In the genomic region with DNA sequence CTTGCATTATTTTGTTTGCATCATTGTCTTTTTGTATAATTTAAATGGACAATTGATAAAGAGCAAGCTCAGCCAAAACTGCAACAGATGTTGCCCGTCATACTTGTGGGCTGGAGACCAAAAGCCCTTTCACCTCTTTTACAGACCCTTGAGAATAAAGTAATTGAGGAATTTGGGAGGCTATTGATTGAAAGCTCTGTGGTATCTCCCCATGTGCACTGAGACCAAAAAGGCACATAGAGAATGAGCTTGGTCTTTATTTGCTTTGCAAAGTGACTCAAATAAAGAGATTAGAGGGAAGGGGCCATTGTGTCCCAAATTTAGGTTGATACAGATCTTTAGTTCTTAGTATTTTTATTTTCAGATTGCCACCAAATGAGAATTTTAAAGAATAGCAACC, we compare ENCODE assay signal across 19 cellular contexts.
DNase-seq lines count a peak whose midpoint lies in the region; ATAC-seq and TF ChIP-seq lines count a peak whose summit lies in the region.
"Had no signal": no experiment of that assay in that cellular context is flagged by ENCODE, and none has a peak within 500 bp of the region (broad histone marks: within the 10 kb centered on the region; RNA-seq: fewer than 3 reads in every experiment).

No MANE protein-coding gene starts in this region.

- H3K9ac ChIP-seq in neural progenitor cell: no peak overlapping the region
- H3K9ac ChIP-seq: BLaER1, GM23248 had no signal

- H3K27me3 ChIP-seq in GM23338 (ENCODE audit: insufficient read depth) (no peaks in the 10 kb centered on the region), neural progenitor cell (no peaks in the 10 kb centered on the region), vagina (no peaks in the 10 kb centered on the region)
- H3K27me3 ChIP-seq: BLaER1 had no signal

- no peak overlapping the region for H2AFZ ChIP-seq in GM23338
- H2AFZ ChIP-seq in neural progenitor cell (replicated peaks): no peak overlapping the region
- H2AFZ ChIP-seq: GM23248 had no signal

- H3F3A ChIP-seq in GM23338 (replicated peaks; ENCODE audit: low read depth) (no peaks in the 10 kb centered on the region), neural progenitor cell (ENCODE audit: low read depth) (no peaks in the 10 kb centered on the region)

- H3K4me1 Mint-ChIP-seq in GM23338: peaks cover 23% of the 10 kb centered on the region
- peaks cover 29% of the 10 kb centered on the region for H3K4me1 Mint-ChIP-seq in glutamatergic neuron (ENCODE audit: low read depth, unreplicated experiment)
- H3K4me1 Mint-ChIP-seq in neural progenitor cell: peaks cover 27% of the 10 kb centered on the region
- H3K4me1 Mint-ChIP-seq: B cell; CD4-positive, CD25-positive, alpha-beta regulatory T cell had no signal

- H3K27me3 Mint-ChIP-seq in GM23338 (ENCODE audit: insufficient read depth, low read depth, poor library complexity) (no peaks in the 10 kb centered on the region), glutamatergic neuron (ENCODE audit: unreplicated experiment) (no peaks in the 10 kb centered on the region), neural progenitor cell (ENCODE audit: insufficient read depth, low read depth) (no peaks in the 10 kb centered on the region)
- H3K27me3 Mint-ChIP-seq: B cell; CD4-positive, CD25-positive, alpha-beta regulatory T cell had no signal

- ATAC-seq in GM23338: peak; percentile 49
- ATAC-seq in activated CD4-positive, CD25-positive, alpha-beta regulatory T cell treated with anti-CD3 and anti-CD28 coated beads, Interleukin-2, amount 50 U/mL, for 24 hours: no peak
- ATAC-seq in HG02588 (IDR thresholded peaks at IDR 0.05; ENCODE audit: unreplicated experiment): no peak
- ATAC-seq in HG02763 (IDR thresholded peaks at IDR 0.05; ENCODE audit: unreplicated experiment): no peak
- ATAC-seq: CD8-positive, alpha-beta T cell had no signal

- H3K9me3 Mint-ChIP-seq in GM23338: no peaks in the 10 kb centered on the region
- H3K9me3 Mint-ChIP-seq in glutamatergic neuron (ENCODE audit: unreplicated experiment): no peaks in the 10 kb centered on the region
- H3K9me3 Mint-ChIP-seq in neural progenitor cell: peaks cover 4% of the 10 kb centered on the region

- intact Hi-C loops in vagina (cut with DNase I): no loop called here

- H3K4me1 ChIP-seq in GM23338 (ENCODE audit: insufficient read depth): peaks cover 28% of the 10 kb centered on the region
- peaks cover 40% of the 10 kb centered on the region for H3K4me1 ChIP-seq in neural progenitor cell
- no peaks in the 10 kb centered on the region for H3K4me1 ChIP-seq in vagina
- H3K4me1 ChIP-seq: BLaER1, Caco-2 had no signal

- H3K9me2 ChIP-seq in GM23338 (ENCODE audit: insufficient read depth): no peaks in the 10 kb centered on the region

- H3K9me3 ChIP-seq in neural progenitor cell (ENCODE audit: low read depth) (no peaks in the 10 kb centered on the region), vagina (no peaks in the 10 kb centered on the region)
- H3K9me3 ChIP-seq: BLaER1, Caco-2 had no signal

- no peak for TF ChIP-seq CTCF in GM23338 (conservative IDR thresholded peaks at IDR 0.05; ENCODE audit: low read depth in 2 of 2)
- no peak for TF ChIP-seq CTCF in glutamatergic neuron (IDR thresholded peaks at IDR 0.05; ENCODE audit: partially characterized antibody, unreplicated experiment)
- TF ChIP-seq CTCF in neural progenitor cell (IDR thresholded peaks at IDR 0.05): no peak
- TF ChIP-seq CTCF in vagina (IDR thresholded peaks at IDR 0.05): no peak

- no peaks in the 10 kb centered on the region for H3K36me3 Mint-ChIP-seq in GM23338 (ENCODE audit: low read depth)
- H3K36me3 Mint-ChIP-seq in glutamatergic neuron (ENCODE audit: unreplicated experiment): no peaks in the 10 kb centered on the region
- no peaks in the 10 kb centered on the region for H3K36me3 Mint-ChIP-seq in neural progenitor cell
- H3K36me3 Mint-ChIP-seq: CD4-positive, CD25-positive, alpha-beta regulatory T cell; CD8-positive, alpha-beta T cell had no signal

- DNase-seq in GM23338 (ENCODE audit: low spot score): peak; percentile 2
- peak; percentile 23 for DNase-seq in SK-N-DZ (ENCODE audit: low spot score)
- peak; percentile 29 for DNase-seq in glutamatergic neuron
- peak; percentile 65 for DNase-seq in neural progenitor cell (ENCODE audit: low spot score)
- no peak for DNase-seq in vagina (ENCODE audit: extremely low spot score in 2 of 2)
- DNase-seq: Caco-2; CD4-positive, CD25-positive, alpha-beta regulatory T cell; CD8-positive, alpha-beta T cell; DMS153; DND-41; GM23248; HCEC 1CT had no signal

- H3K4me3 ChIP-seq in GM23338 (no peak overlapping the region), neural progenitor cell (no peak overlapping the region), vagina (no peak overlapping the region)
- H3K4me3 ChIP-seq: BLaER1, GM23248 had no signal

- H3K4me2 ChIP-seq in GM23338 (0 out of 2 replicates have a peak overlapping the region, but pooled peaks have one; percentile 33), neural progenitor cell (peak overlapping the region; percentile 63)
- H3K4me2 ChIP-seq: BLaER1 had no signal

- H3K79me2 ChIP-seq in GM23338 (replicated peaks; ENCODE audit: insufficient read depth): no peaks in the 10 kb centered on the region
- no peaks in the 10 kb centered on the region for H3K79me2 ChIP-seq in neural progenitor cell (ENCODE audit: low read depth)

- H3K27ac ChIP-seq in GM23338 (ENCODE audit: low read depth): no peak overlapping the region
- no peak overlapping the region for H3K27ac ChIP-seq in neural progenitor cell
- H3K27ac ChIP-seq in vagina: no peak overlapping the region
- H3K27ac ChIP-seq: 22Rv1, BLaER1, C4-2B, GM23248 had no signal

- H4K20me1 ChIP-seq in GM23338 (replicated peaks; ENCODE audit: insufficient read depth): no peaks in the 10 kb centered on the region
- H4K20me1 ChIP-seq in neural progenitor cell (ENCODE audit: low read depth): no peaks in the 10 kb centered on the region
- H4K20me1 ChIP-seq: BLaER1 had no signal

- H3K27ac Mint-ChIP-seq in GM23338: no peak overlapping the region
- peak overlapping the region; percentile 24 for H3K27ac Mint-ChIP-seq in glutamatergic neuron (ENCODE audit: unreplicated experiment)
- peak overlapping the region; percentile 61 for H3K27ac Mint-ChIP-seq in neural progenitor cell
- H3K27ac Mint-ChIP-seq: B cell; CD4-positive, CD25-positive, alpha-beta regulatory T cell; CD8-positive, alpha-beta T cell had no signal

- TF ChIP-seq POLR2A in vagina (IDR thresholded peaks at IDR 0.05): no peak

- no peak overlapping the region for H3K4me3 Mint-ChIP-seq in GM23338
- H3K4me3 Mint-ChIP-seq in glutamatergic neuron (ENCODE audit: unreplicated experiment): no peak overlapping the region
- no peak overlapping the region for H3K4me3 Mint-ChIP-seq in neural progenitor cell
- H3K4me3 Mint-ChIP-seq: B cell; CD4-positive, CD25-positive, alpha-beta regulatory T cell; CD8-positive, alpha-beta T cell had no signal

- no peaks in the 10 kb centered on the region for H3K36me3 ChIP-seq in GM23338 (ENCODE audit: insufficient read depth)
- no peaks in the 10 kb centered on the region for H3K36me3 ChIP-seq in neural progenitor cell
- no peaks in the 10 kb centered on the region for H3K36me3 ChIP-seq in vagina
- H3K36me3 ChIP-seq: BLaER1 had no signal

TF ChIP-seq in GM23338, 12 proteins besides CTCF, POLR2A, EP300 and RAD21 (continues in another document):
- TF ChIP-seq NANOG (IDR thresholded peaks at IDR 0.05; ENCODE audit: borderline replicate concordance): no peak

Comparison
In these comparisons a context has a peak if more than half of its experiments do, and no peak if none do; other contexts are left out.
1. DNase-seq: peak in GM23338 (single experiment), SK-N-DZ (single experiment), glutamatergic neuron (single experiment) and neural progenitor cell (single experiment); none in vagina (0 of 2).